In the genomic region with DNA sequence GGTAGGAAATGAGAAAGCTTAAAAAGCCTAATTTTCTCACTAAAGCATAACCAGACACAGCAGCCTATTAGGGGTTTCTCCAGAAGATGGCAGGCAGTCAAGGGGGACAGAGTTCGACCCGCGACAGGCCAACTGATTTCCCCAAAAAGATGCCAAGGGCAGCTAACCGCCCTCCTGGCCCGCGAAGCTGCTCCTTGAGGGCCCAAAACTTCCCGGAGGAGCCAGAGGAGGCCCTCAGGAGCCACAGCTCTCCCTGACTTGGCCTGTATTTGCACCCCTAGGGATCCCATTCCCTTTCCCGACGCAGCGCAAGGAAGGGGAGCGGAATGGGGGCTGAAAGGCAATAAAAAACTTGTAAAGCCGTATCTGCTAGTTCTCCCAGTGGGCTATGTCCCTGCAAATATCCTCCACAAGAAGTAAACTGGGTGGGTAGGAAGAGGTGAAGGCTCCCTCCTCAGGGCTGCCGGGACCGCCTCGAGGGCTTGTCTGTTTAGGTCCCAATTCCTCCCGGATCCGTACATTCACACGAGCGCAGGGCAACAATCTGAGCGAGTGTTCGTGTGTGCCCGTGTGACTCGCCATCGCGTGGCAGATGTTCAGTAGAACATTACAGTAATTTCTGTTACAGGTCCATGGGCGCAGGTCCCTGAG, we compare ENCODE assay signal across 8 cellular contexts. TPM values are rescaled to one million over a fixed set of nuclear protein-coding genes. Genes with fewer than 3 reads are reported as not detected.
A peak's percentile ranks its signal among the peaks of the same experiment; 100 is the strongest.
DNase-seq lines count a peak whose midpoint lies in the region; ATAC-seq and TF ChIP-seq lines count a peak whose summit lies in the region.

No MANE protein-coding gene starts in this region.

- DNase-seq in CD4-positive, alpha-beta memory T cell: no peak
- DNase-seq in OCI-M1 (lab: John Stamatoyannopoulos, UW) (peak; percentile 43), endodermal cell (no peak), GM19238 (ENCODE audit: insufficient read length, low spot score) (no peak), SK-N-DZ (ENCODE audit: low spot score) (no peak)
- peak in 3 of 10 donors; percentile 14 to 33 (median 15) for DNase-seq in naive thymus-derived CD8-positive, alpha-beta T cell
- DNase-seq in activated CD4-positive, CD25-positive, alpha-beta regulatory T cell (lab: John Stamatoyannopoulos, UW): no peak

- TF ChIP-seq CTCF in endodermal cell (conservative IDR thresholded peaks at IDR 0.05): no peak

- intact Hi-C loops in CD4-positive, alpha-beta memory T cell (cut with micrococcal nuclease): loop anchor here (1.0 to 5.0 kb wide), 5 partner anchors 63 to 265 kb away; a partner anchor contains a TSS

- peak overlapping the region; percentile 90 to 96 for H3K4me3 ChIP-seq in CD4-positive, alpha-beta memory T cell (ENCODE audit: low read length in 2 of 2)
- peak overlapping the region; percentile 99 for H3K4me3 ChIP-seq in endodermal cell (ENCODE audit: low read length)

- peaks cover 50% of the 10 kb centered on the region for H3K4me1 ChIP-seq in CD4-positive, alpha-beta memory T cell (ENCODE audit: insufficient read depth, low read length)
- peaks cover 7% of the 10 kb centered on the region for H3K4me1 ChIP-seq in endodermal cell (ENCODE audit: control insufficient read depth, insufficient read depth, low read length)

- H3K4me1 Mint-ChIP-seq in CD4-positive, alpha-beta memory T cell: peaks cover 36 to 62% (median 47%) of the 10 kb centered on the region in 4 donors
- peaks cover 20% of the 10 kb centered on the region for H3K4me1 Mint-ChIP-seq in endodermal cell
- peaks cover 27 to 78% (median 55%) of the 10 kb centered on the region in 4 donors for H3K4me1 Mint-ChIP-seq in naive thymus-derived CD8-positive, alpha-beta T cell

- peak; percentile 5 for ATAC-seq in GM21528 (IDR thresholded peaks at IDR 0.05; ENCODE audit: low FRiP score, unreplicated experiment)
- ATAC-seq in naive thymus-derived CD8-positive, alpha-beta T cell: no peak

- CTCF ChIA-PET in CD4-positive, alpha-beta memory T cell (lab: Charles Lee; ENCODE audit: partially characterized antibody): interaction anchor here (1.1 to 3.5 kb wide), 4 partner anchors 10 to 66 kb away, joined by 3 to 18 read pairs (median 10); no protein-coding TSS in a partner anchor

- peaks cover 6 to 25% of the 10 kb centered on the region in 2 donors for H3K36me3 Mint-ChIP-seq in CD4-positive, alpha-beta memory T cell
- H3K36me3 Mint-ChIP-seq in endodermal cell (ENCODE audit: low read depth): peaks cover 4% of the 10 kb centered on the region
- no peaks in the 10 kb centered on the region for H3K36me3 Mint-ChIP-seq in naive thymus-derived CD8-positive, alpha-beta T cell

- H3K9ac ChIP-seq in endodermal cell (ENCODE audit: extremely low read depth, low read length, poor library complexity, severe bottlenecking): peak overlapping the region; percentile 63

- H3K27ac Mint-ChIP-seq in CD4-positive, alpha-beta memory T cell: peak overlapping the region; percentile 97 to 100 (median 99)
- H3K27ac Mint-ChIP-seq in endodermal cell: peak overlapping the region; percentile 98
- peak overlapping the region; percentile 98 to 100 (median 99) for H3K27ac Mint-ChIP-seq in naive thymus-derived CD8-positive, alpha-beta T cell

- no peaks in the 10 kb centered on the region for H3K27me3 Mint-ChIP-seq in CD4-positive, alpha-beta memory T cell
- no peaks in the 10 kb centered on the region for H3K27me3 Mint-ChIP-seq in endodermal cell (ENCODE audit: insufficient read depth)
- peaks cover 0 to 1% (median 0%) of the 10 kb centered on the region in 5 donors for H3K27me3 Mint-ChIP-seq in naive thymus-derived CD8-positive, alpha-beta T cell

- no peaks in the 10 kb centered on the region for H3K36me3 ChIP-seq in CD4-positive, alpha-beta memory T cell (ENCODE audit: insufficient read depth, low read length)
- peaks cover 24% of the 10 kb centered on the region for H3K36me3 ChIP-seq in endodermal cell (ENCODE audit: control insufficient read depth, insufficient read depth, low read length)

- H3K9me3 ChIP-seq in CD4-positive, alpha-beta memory T cell (ENCODE audit: control insufficient read depth in 1 of 2, low read length in 2 of 2): no peaks in the 10 kb centered on the region
- H3K9me3 ChIP-seq in endodermal cell (ENCODE audit: control insufficient read depth, low read length): no peaks in the 10 kb centered on the region

- POLR2A ChIA-PET in CD4-positive, alpha-beta memory T cell (lab: Charles Lee; ENCODE audit: partially characterized antibody): interaction anchor here (0.6 to 8.1 kb wide), 26 partner anchors 8 to 1681 kb away, joined by 3 to 154 read pairs (median 4); a partner anchor contains a TSS
- POLR2A ChIA-PET in naive thymus-derived CD8-positive, alpha-beta T cell (lab: Charles Lee): interaction anchor here (0.6 to 3.1 kb wide), 25 partner anchors 9 to 1630 kb away, joined by 3 to 66 read pairs (median 5); a partner anchor contains a TSS

- H3K4me3 Mint-ChIP-seq in CD4-positive, alpha-beta memory T cell: peak overlapping the region; percentile 95 to 98 (median 97)
- peak overlapping the region; percentile 87 for H3K4me3 Mint-ChIP-seq in endodermal cell
- H3K4me3 Mint-ChIP-seq in naive thymus-derived CD8-positive, alpha-beta T cell: peak overlapping the region; percentile 90 to 99 (median 94)

- H3K27me3 ChIP-seq in CD4-positive, alpha-beta memory T cell (ENCODE audit: insufficient read depth, low read length): no peaks in the 10 kb centered on the region
- H3K27me3 ChIP-seq in endodermal cell (ENCODE audit: control insufficient read depth, insufficient read depth, low read length, poor library complexity, severe bottlenecking): peaks cover 6% of the 10 kb centered on the region

- WGBS in endodermal cell (ENCODE audit: insufficient coverage in 1 of 2, insufficient read length in 1 of 2), 2 experiments: 3 to 11% methylated on average over 18 to 26 of the region's 26 CpGs

- H3K9me3 Mint-ChIP-seq in CD4-positive, alpha-beta memory T cell: peaks cover 0 to 3% (median 0%) of the 10 kb centered on the region in 8 donors
- H3K9me3 Mint-ChIP-seq in endodermal cell: no peaks in the 10 kb centered on the region
- no peaks in the 10 kb centered on the region for H3K9me3 Mint-ChIP-seq in naive thymus-derived CD8-positive, alpha-beta T cell

- peak overlapping the region; percentile 94 for H3K27ac ChIP-seq in CD4-positive, alpha-beta memory T cell (ENCODE audit: low read depth, low read length)
- H3K27ac ChIP-seq in endodermal cell (ENCODE audit: low read depth, low read length): peak overlapping the region; percentile 25

RNA-seq across cellular contexts. Expression of a gene that starts 0.8 kb away (rescaled TPM):
- total RNA-seq in CD4-positive, alpha-beta memory T cell: 100 to 1,000 TPM; 161 to 167 TPM
- 10 to 100 TPM; 73.8 to 82.4 TPM for polyA plus RNA-seq in CD4-positive, alpha-beta memory T cell
- total RNA-seq in endodermal cell: 10 to 100 TPM; 72.6 to 80.8 TPM
- 62.0 TPM for polyA plus RNA-seq in endodermal cell (2013, experiment 1 of 2)
- polyA plus RNA-seq in endodermal cell (2013, experiment 2 of 2): 52.2 TPM
- 100 to 1,000 TPM in 1 of 2 experiments, 10 to 100 TPM in 1; 96.2 to 113 TPM for total RNA-seq in naive thymus-derived CD8-positive, alpha-beta T cell
- polyA plus RNA-seq in naive thymus-derived CD8-positive, alpha-beta T cell: 10 to 100 TPM; 33.7 to 51.1 (median 43.6) TPM
- 20.2 and 24.3 TPM in 2 replicates for polyA plus RNA-seq in SK-N-DZ (2014; cell fraction: cytosol; rRNA removed)
- polyA plus RNA-seq in SK-N-DZ (2014; cell fraction: nucleus; rRNA removed): 96.2 and 120 TPM in 2 replicates
